14 cellular contexts compared by ENCODE assay signal in genomic region chr19:1852729-1853128, GRCh38. TPM values are rescaled to one million over a fixed set of nuclear protein-coding genes. Genes with fewer than 3 reads are reported as not detected.
DNase-seq lines count a peak whose midpoint lies in the region; ATAC-seq and TF ChIP-seq lines count a peak whose summit lies in the region.
"Had no signal": no experiment of that assay in that cellular context is flagged by ENCODE, and none has a peak within 500 bp of the region (broad histone marks: within the 10 kb centered on the region; RNA-seq: fewer than 3 reads in every experiment).

No MANE protein-coding gene starts in this region.

- POLR2A ChIA-PET in CD8-positive, alpha-beta T cell (lab: Charles Lee), result no interaction called here
- POLR2A ChIA-PET in OCI-LY7 (lab: Charles Lee), result no interaction called here

- DNase-seq in CD8-positive, alpha-beta T cell, result no peak
- DNase-seq in OCI-LY7 (ENCODE audit: low spot score) (no peak), glutamatergic neuron (no peak), lower leg skin (ENCODE audit: low spot score in 2 of 2) (no peak), mesenteric fat pad (ENCODE audit: low spot score) (no peak)
- DNase-seq in stimulated activated naive CD4-positive, alpha-beta T cell treated with Interleukin-2 at 50 U/mL for 16 hours (lab: John Stamatoyannopoulos, UW), result no peak
- DNase-seq in stimulated activated CD4-positive, alpha-beta T cell treated with anti-CD3 and anti-CD28 coated beads, Interleukin-15, amount 100 ng/mL, for 24 hours, result no peak

- peak overlapping the region; percentile 59 for H3K4me3 ChIP-seq in CD8-positive, alpha-beta T cell (ENCODE audit: low read depth, low read length)
- H3K4me3 ChIP-seq in OCI-LY7 (ENCODE audit: low read depth, low read length, poor library complexity, severe bottlenecking), result no peak overlapping the region
- H3K4me3 ChIP-seq in lower leg skin (ENCODE audit: low read depth, poor library complexity, severe bottlenecking), result no peak overlapping the region
- H3K4me3 ChIP-seq: gastrocnemius medialis, right atrium auricular region had no signal

- H3K27ac ChIP-seq in 22Rv1 (peak overlapping the region; percentile 93), OCI-LY7 (ENCODE audit: low read depth, low read length, poor library complexity, severe bottlenecking) (peak overlapping the region; percentile 67)
- peak overlapping the region; percentile 89 for H3K27ac ChIP-seq in CD8-positive, alpha-beta T cell (ENCODE audit: low read depth, low read length)
- H3K27ac ChIP-seq: gastrocnemius medialis had no signal

- CTCF ChIA-PET in CD8-positive, alpha-beta T cell (lab: Charles Lee), result no interaction called here
- CTCF ChIA-PET in OCI-LY7 (lab: Charles Lee; ENCODE audit: unreplicated experiment), result no interaction called here

- H3K27ac Mint-ChIP-seq in CD8-positive, alpha-beta T cell, result no peak overlapping the region
- H3K27ac Mint-ChIP-seq in glutamatergic neuron (ENCODE audit: unreplicated experiment), result peak overlapping the region; percentile 93

- ATAC-seq in CD8-positive, alpha-beta T cell, result no peak

- H3K79me2 ChIP-seq in OCI-LY7 (ENCODE audit: insufficient read depth, low read depth, low read length), result peaks cover 53% of the 10 kb centered on the region

- no peaks in the 10 kb centered on the region for H3K27me3 ChIP-seq in CD8-positive, alpha-beta T cell (ENCODE audit: insufficient read depth, low read length)
- H3K27me3 ChIP-seq: BE2C, right atrium auricular region had no signal

- TF ChIP-seq CTCF in 22Rv1 (IDR thresholded peaks at IDR 0.05) (no peak), OCI-LY7 (conservative IDR thresholded peaks at IDR 0.05; ENCODE audit: low read length) (no peak), glutamatergic neuron (IDR thresholded peaks at IDR 0.05; ENCODE audit: partially characterized antibody, unreplicated experiment) (no peak), lower leg skin (IDR thresholded peaks at IDR 0.05) (no peak)
- no peak for TF ChIP-seq CTCF in CD8-positive, alpha-beta T cell (IDR thresholded peaks at IDR 0.05)

- H3K4me2 ChIP-seq in OCI-LY7 (ENCODE audit: low read length), result no peak overlapping the region

- peaks cover 47% of the 10 kb centered on the region for H3K4me1 Mint-ChIP-seq in CD8-positive, alpha-beta T cell (ENCODE audit: low read depth)
- peaks cover 11% of the 10 kb centered on the region for H3K4me1 Mint-ChIP-seq in glutamatergic neuron (ENCODE audit: low read depth, unreplicated experiment)

- no peaks in the 10 kb centered on the region for H3K36me3 ChIP-seq in CD8-positive, alpha-beta T cell (ENCODE audit: insufficient read depth, low read length)
- peaks cover 24% of the 10 kb centered on the region for H3K36me3 ChIP-seq in OCI-LY7 (ENCODE audit: insufficient read depth, low read length)
- H3K36me3 ChIP-seq: gastrocnemius medialis, right atrium auricular region had no signal

- no peaks in the 10 kb centered on the region for H3K27me3 Mint-ChIP-seq in CD8-positive, alpha-beta T cell (ENCODE audit: low read depth)
- H3K27me3 Mint-ChIP-seq in glutamatergic neuron (ENCODE audit: unreplicated experiment), result peaks cover 16% of the 10 kb centered on the region
- H3K27me3 Mint-ChIP-seq: activated B cell treated with CpG ODN at 0.5 μM for 24 hours had no signal

- no peak overlapping the region for H2AFZ ChIP-seq in OCI-LY7 (ENCODE audit: low read length)

- no peaks in the 10 kb centered on the region for H3K9me3 ChIP-seq in CD8-positive, alpha-beta T cell (ENCODE audit: low read length)
- H3K9me3 ChIP-seq in OCI-LY7 (ENCODE audit: low read length), result no peaks in the 10 kb centered on the region
- H3K9me3 ChIP-seq: BE2C, gastrocnemius medialis, neutrophil, right atrium auricular region had no signal

- no peaks in the 10 kb centered on the region for H3K9me3 Mint-ChIP-seq in CD8-positive, alpha-beta T cell
- peaks cover 19% of the 10 kb centered on the region for H3K9me3 Mint-ChIP-seq in glutamatergic neuron (ENCODE audit: unreplicated experiment)
- H3K9me3 Mint-ChIP-seq: activated B cell treated with CpG ODN at 0.5 μM for 24 hours, H9 had no signal

- H3K36me3 Mint-ChIP-seq in CD8-positive, alpha-beta T cell, result peaks cover 2% of the 10 kb centered on the region
- H3K36me3 Mint-ChIP-seq in glutamatergic neuron (ENCODE audit: unreplicated experiment), result no peaks in the 10 kb centered on the region

- BruUV-seq in OCI-LY7 (replicated peaks; lab: Mats Ljungman, UMichigan), result no TSS peak

- peaks cover 69% of the 10 kb centered on the region for H3K4me1 ChIP-seq in CD8-positive, alpha-beta T cell (ENCODE audit: insufficient read depth, low read length)
- H3K4me1 ChIP-seq in OCI-LY7 (ENCODE audit: insufficient read depth, low read length, poor library complexity, severe bottlenecking), result peaks cover 56% of the 10 kb centered on the region

- no peaks in the 10 kb centered on the region for H3K9me2 ChIP-seq in OCI-LY7 (ENCODE audit: insufficient read depth, low read length)

- H3K4me3 Mint-ChIP-seq in CD8-positive, alpha-beta T cell, result no peak overlapping the region
- H3K4me3 Mint-ChIP-seq in glutamatergic neuron (ENCODE audit: unreplicated experiment), result peak overlapping the region; percentile 34

- intact Hi-C loops in CD8-positive, alpha-beta T cell (cut with DNase I, micrococcal nuclease), result loop anchor here in 1 of 2 experiments (1.0 kb wide), 1 partner anchor 12 kb away; no protein-coding TSS in a partner anchor
- intact Hi-C loops in OCI-LY7 (cut with micrococcal nuclease; ENCODE audit: unreplicated experiment) (no loop called here), lower leg skin (cut with DNase I; ENCODE audit: low total_unique reads) (no loop called here)

- 54 to 57% methylated on average over 8 of the region's 8 CpGs for WGBS in lower leg skin, 2 donors

- H4K20me1 ChIP-seq in OCI-LY7 (ENCODE audit: insufficient read depth, low read length), result peaks cover 8% of the 10 kb centered on the region; the same call in 1 of the 2 replicates

- TF ChIP-seq POLR2A in lower leg skin (IDR thresholded peaks at IDR 0.05), result no peak

RNA-seq across cellular contexts. Expression of gene REXO1, which starts 4.4 kb away (rescaled TPM):
- 100 to 1,000 TPM; 143 to 152 TPM for total RNA-seq in CD8-positive, alpha-beta T cell
- total RNA-seq in OCI-LY7 (2014; rRNA removed; shearing (Covaris generic)), result 13.9 and 24.0 TPM in 2 replicates
- total RNA-seq in OCI-LY7 (2022) (52.8 and 54.9 TPM in 2 replicates), glutamatergic neuron (ENCODE audit: unreplicated experiment) (65.7 TPM), lower leg skin (10 to 100 TPM; 32.9 to 51.1 (median 41.2) TPM), mesenteric fat pad (34.0 TPM)

RNA-seq across cellular contexts. Expression of gene KLF16, which starts 10.7 kb away (rescaled TPM):
- 10 to 100 TPM; 85.7 to 88.7 TPM for total RNA-seq in CD8-positive, alpha-beta T cell
- 9.4 and 9.6 TPM in 2 replicates for total RNA-seq in OCI-LY7 (2014; rRNA removed; shearing (Covaris generic))
- total RNA-seq in OCI-LY7 (2022), result 39.1 and 44.4 TPM in 2 replicates
- total RNA-seq in glutamatergic neuron (ENCODE audit: unreplicated experiment), result 30.6 TPM
- total RNA-seq in lower leg skin, result 10 to 100 TPM in 3 of 4 donors, 1 to 10 TPM in 1; 9.0 to 16.2 (median 13.5) TPM
- 19.0 TPM for total RNA-seq in mesenteric fat pad

RNA-seq across cellular contexts. Expression of gene ABHD17A, which starts 32.6 kb away (rescaled TPM):
- 100 to 1,000 TPM; 204 TPM for total RNA-seq in CD8-positive, alpha-beta T cell
- total RNA-seq in OCI-LY7 (2014; rRNA removed; shearing (Covaris generic)), result 98.7 and 130 TPM in 2 replicates
- total RNA-seq in OCI-LY7 (2022), result 64.2 and 71.3 TPM in 2 replicates
- 75.1 TPM for total RNA-seq in glutamatergic neuron (ENCODE audit: unreplicated experiment)
- 100 to 1,000 TPM; 154 to 201 (median 186) TPM for total RNA-seq in lower leg skin
- 67.2 TPM for total RNA-seq in mesenteric fat pad

RNA-seq across cellular contexts. Expression of gene ATP8B3, which starts 40.7 kb away (rescaled TPM):
- 1 to 10 TPM; 1.9 to 2.9 TPM for total RNA-seq in CD8-positive, alpha-beta T cell
- 5.9 and 7.4 TPM in 2 replicates for total RNA-seq in OCI-LY7 (2014; rRNA removed; shearing (Covaris generic))
- total RNA-seq in OCI-LY7 (2022) (19.3 and 21.2 TPM in 2 replicates), glutamatergic neuron (ENCODE audit: unreplicated experiment) (2.5 TPM), lower leg skin (1 to 10 TPM in 1 of 4 donors, under 1 TPM in 3; 0.30 to 1.2 (median 0.66) TPM), mesenteric fat pad (0.80 TPM)

RNA-seq across cellular contexts. Expression of gene ADAT3, which starts 52.5 kb away (rescaled TPM):
- 1 to 10 TPM; 6.4 to 7.3 TPM for total RNA-seq in CD8-positive, alpha-beta T cell
- total RNA-seq in OCI-LY7 (2014; rRNA removed; shearing (Covaris generic)), result 5.6 and 7.9 TPM in 2 replicates
- total RNA-seq in OCI-LY7 (2022) (13.1 and 16.4 TPM in 2 replicates), glutamatergic neuron (ENCODE audit: unreplicated experiment) (10.9 TPM), lower leg skin (10 to 100 TPM; 20.1 to 27.3 (median 25.7) TPM), mesenteric fat pad (6.1 TPM)
